8 cellular contexts compared by ENCODE assay signal in the genomic region with DNA sequence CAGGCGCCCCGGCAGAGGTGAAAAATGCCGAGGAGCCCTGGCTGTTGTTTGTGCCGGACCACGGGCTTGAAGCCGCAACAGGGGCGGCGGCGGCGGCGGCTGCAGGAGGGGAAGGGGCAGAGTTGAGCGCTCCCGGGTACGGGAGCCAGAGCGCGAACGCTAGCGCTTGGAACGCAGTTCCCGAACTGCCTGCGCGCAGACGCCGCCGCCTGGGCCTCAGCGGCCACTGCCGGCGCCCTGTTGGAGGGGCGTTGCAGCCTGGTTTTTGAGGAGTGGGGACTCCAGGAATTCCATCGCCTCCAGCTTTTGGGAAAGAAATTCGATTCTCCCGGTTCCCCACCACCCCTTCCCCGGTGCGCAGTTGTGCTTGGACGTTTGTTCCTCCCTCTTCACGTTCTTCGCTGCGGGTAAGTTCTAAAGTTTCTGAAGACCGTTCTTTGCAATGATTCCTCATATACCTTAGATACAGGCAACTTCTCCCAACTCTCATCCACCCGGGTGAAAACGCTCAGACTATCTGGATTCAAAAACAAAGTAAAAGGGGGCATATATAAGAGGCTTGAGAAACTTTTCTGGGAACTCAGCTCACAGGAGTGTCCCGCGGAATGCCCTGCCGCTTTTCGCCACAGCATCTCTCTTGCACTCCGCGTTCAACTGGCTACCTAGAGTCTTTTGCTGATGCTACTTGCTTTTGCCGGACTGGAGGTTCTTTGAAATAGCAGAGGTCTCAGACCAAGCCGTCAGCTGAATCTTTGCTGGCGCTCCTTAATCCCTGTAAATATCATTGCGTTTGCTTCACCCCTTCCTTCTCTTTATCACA. TPM values are rescaled to one million over a fixed set of nuclear protein-coding genes. Genes with fewer than 3 reads are reported as not detected.
DNase-seq lines count a peak whose midpoint lies in the region; ATAC-seq and TF ChIP-seq lines count a peak whose summit lies in the region.

No MANE protein-coding gene starts in this region.

- peak; percentile 25 for DNase-seq in stimulated activated CD4-positive, alpha-beta T cell treated with anti-CD3 and anti-CD28 coated beads, Interleukin-15, amount 100 ng/mL, for 24 hours
- DNase-seq in stimulated activated CD4-positive, alpha-beta T cell treated with anti-CD3 and anti-CD28 coated beads, Interleukin-4, amount 100 ng/mL, for 1 hour: no peak
- DNase-seq in NCI-H1105 (lab: John Stamatoyannopoulos, UW) (peak; percentile 17), adrenal gland (peak; percentile 18 to 54 (median 35)), left ventricle myocardium inferior (peak; percentile 57), osteoblast (ENCODE audit: insufficient read length, low spot score, missing footprints) (peak; percentile 59)

- H3K4me1 ChIP-seq in adrenal gland (replicated peaks in 1 of 2) (peaks cover 0 to 15% of the 10 kb centered on the region in 2 donors), left ventricle myocardium inferior (peaks cover 65% of the 10 kb centered on the region), osteoblast (ENCODE audit: insufficient read depth, low read length) (peaks cover 16% of the 10 kb centered on the region)

- H3K9me3 ChIP-seq in adrenal gland (replicated peaks in 1 of 3) (peaks cover 0 to 4% (median 0%) of the 10 kb centered on the region in 3 donors), left ventricle myocardium inferior (replicated peaks) (no peaks in the 10 kb centered on the region), osteoblast (ENCODE audit: low read depth, low read length) (no peaks in the 10 kb centered on the region)

- H3K27me3 ChIP-seq in adrenal gland (peaks cover 8% of the 10 kb centered on the region), left ventricle myocardium inferior (ENCODE audit: low read depth) (no peaks in the 10 kb centered on the region), osteoblast (ENCODE audit: insufficient read depth, low read length) (peaks cover 2% of the 10 kb centered on the region)

- H4K20me1 ChIP-seq in osteoblast (ENCODE audit: insufficient read depth, low read length): peaks cover 5% of the 10 kb centered on the region

- TF ChIP-seq POLR2A in adrenal gland (IDR thresholded peaks at IDR 0.05): no peak

- peaks cover 45% of the 10 kb centered on the region for H3K79me2 ChIP-seq in osteoblast (ENCODE audit: insufficient read depth, low read length)

- H3K4me2 ChIP-seq in osteoblast (ENCODE audit: insufficient read depth, low read length): peak overlapping the region; percentile 99

- 1 to 2% (median 1%) methylated on average over 29 to 51 of the region's 51 CpGs for WGBS in adrenal gland, 4 donors

- ATAC-seq in HG02973 (IDR thresholded peaks at IDR 0.05; ENCODE audit: unreplicated experiment) (no peak), HG03439 (IDR thresholded peaks at IDR 0.05; ENCODE audit: unreplicated experiment) (no peak)

- peak in 1 of 6 experiments; percentile 18 for TF ChIP-seq CTCF in adrenal gland (IDR thresholded peaks at IDR 0.05)
- TF ChIP-seq CTCF in left ventricle myocardium inferior (IDR thresholded peaks at IDR 0.05; ENCODE audit: borderline replicate concordance): peak; percentile 44
- no peak for TF ChIP-seq CTCF in osteoblast (IDR thresholded peaks at IDR 0.05; ENCODE audit: extremely low read depth, low read depth, low read length)

- H3K27ac ChIP-seq in adrenal gland (peak overlapping the region in 3 of 5 donors; percentile 49 to 84 (median 81)), left ventricle myocardium inferior (replicated peaks) (peak overlapping the region; percentile 95), osteoblast (ENCODE audit: low read depth, low read length) (peak overlapping the region; percentile 63)

- no peaks in the 10 kb centered on the region for H3K36me3 ChIP-seq in adrenal gland (replicated peaks in 1 of 2)
- H3K36me3 ChIP-seq in left ventricle myocardium inferior: peaks cover 9% of the 10 kb centered on the region
- H3K36me3 ChIP-seq in osteoblast (ENCODE audit: insufficient read depth, low read length): no peaks in the 10 kb centered on the region

- intact Hi-C loops in adrenal gland (cut with DNase I): loop anchor here (10.0 kb wide), 1 partner anchor 429 kb away; no protein-coding TSS in a partner anchor
- intact Hi-C loops in left ventricle myocardium inferior (cut with micrococcal nuclease): loop anchor here (2.0 kb wide), 1 partner anchor 425 kb away; no protein-coding TSS in a partner anchor

- H3K4me3 ChIP-seq in adrenal gland: peak overlapping the region; percentile 67 to 96 (median 86)
- peak overlapping the region; percentile 94 for H3K4me3 ChIP-seq in left ventricle myocardium inferior
- peak overlapping the region; percentile 93 for H3K4me3 ChIP-seq in osteoblast (ENCODE audit: insufficient read depth, low read length)

- peak overlapping the region; percentile 94 for H2AFZ ChIP-seq in osteoblast (ENCODE audit: low read length)

RNA-seq across cellular contexts. Expression of gene FAT4, which starts 1.0 kb away (rescaled TPM):
- total RNA-seq in adrenal gland: 1 to 10 TPM; 4.2 to 8.9 (median 4.9) TPM
- polyA plus RNA-seq in adrenal gland: 1 to 10 TPM in 1 of 3 donors, under 1 TPM in 2; 0.64 to 1.8 (median 0.64) TPM
- 6.7 TPM for total RNA-seq in left ventricle myocardium inferior
- total RNA-seq in osteoblast: 27.9 and 31.2 TPM in 2 replicates
